ENCODE assay signal across 8 cellular contexts in genomic region chr1:218345673-218346390, GRCh38. TPM values are rescaled to one million over a fixed set of nuclear protein-coding genes. Genes with fewer than 3 reads are reported as not detected.
DNase-seq lines count a peak whose midpoint lies in the region; ATAC-seq and TF ChIP-seq lines count a peak whose summit lies in the region.

No MANE protein-coding gene starts in this region.

- peak; percentile 63 for TF ChIP-seq RAD21 in neural cell (conservative IDR thresholded peaks at IDR 0.05)

- peaks cover 0 to 48% (median 37%) of the 10 kb centered on the region in 11 experiments; a peak in 17 of 22 replicates for H4K20me1 ChIP-seq in BLaER1 treated with 17β-estradiol and CSF1 and Interleukin-3, amounts not matched to agents 10 nM and 100 nM
- H4K20me1 ChIP-seq in neural cell (ENCODE audit: insufficient read depth), result no peaks in the 10 kb centered on the region

- no peaks in the 10 kb centered on the region for H3K79me2 ChIP-seq in neural cell (replicated peaks; ENCODE audit: insufficient read depth, low read length)

- DNase-seq in NCI-H2196 treated with DMSO at 0.1 percent for 48 hours (lab: John Stamatoyannopoulos, UW; ENCODE audit: unreplicated experiment) (peak; percentile 31), activated T-cell treated with anti-CD3 and anti-CD28 coated beads for 48 hours (ENCODE audit: low read depth) (peak; percentile 16), fibroblast of villous mesenchyme (ENCODE audit: low read depth) (peak; percentile 76), NCI-H1048 (lab: John Stamatoyannopoulos, UW) (no peak)

- ATAC-seq in GM18868 (IDR thresholded peaks at IDR 0.05; ENCODE audit: unreplicated experiment), result peak; percentile 70
- peak; percentile 55 for ATAC-seq in HG03039 (IDR thresholded peaks at IDR 0.05; ENCODE audit: unreplicated experiment)

- H3K4me2 ChIP-seq in BLaER1 treated with 17β-estradiol and CSF1 and Interleukin-3, amounts not matched to agents 10 nM and 100 nM, result peak overlapping the region; percentile 83 to 99 (median 91)
- peak overlapping the region; percentile 74 for H3K4me2 ChIP-seq in neural cell (ENCODE audit: low read length)

- TF ChIP-seq CTCF in fibroblast of villous mesenchyme (IDR thresholded peaks at IDR 0.05; ENCODE audit: insufficient read depth, low read depth, low read length) (no peak), neural cell (IDR thresholded peaks at IDR 0.05; ENCODE audit: poor library complexity, severe bottlenecking) (no peak)

- H3K27me3 ChIP-seq in BLaER1 treated with 17β-estradiol and CSF1 and Interleukin-3, amounts not matched to agents 10 nM and 100 nM, result peaks cover 83 to 94% (median 89%) of the 10 kb centered on the region in 11 experiments
- peaks cover 27% of the 10 kb centered on the region for H3K27me3 ChIP-seq in neural cell (ENCODE audit: insufficient read depth, low read depth, low read length)

- peak overlapping the region; percentile 39 to 72 (median 53); a peak in 21 of 22 replicates for H3K9ac ChIP-seq in BLaER1 treated with 17β-estradiol and CSF1 and Interleukin-3, amounts not matched to agents 10 nM and 100 nM
- peak overlapping the region; percentile 66 for H3K9ac ChIP-seq in neural cell (ENCODE audit: low read length)

- peak; percentile 51 for TF ChIP-seq EP300 in neural cell (conservative IDR thresholded peaks at IDR 0.05; ENCODE audit: poor library complexity, severe bottlenecking)

- peak overlapping the region; percentile 53 for H2AFZ ChIP-seq in neural cell (ENCODE audit: low read depth, low read length)

- H3K27ac ChIP-seq in BLaER1 treated with 17β-estradiol and CSF1 and Interleukin-3, amounts not matched to agents 10 nM and 100 nM, result peak overlapping the region in 4 of 11 experiments; percentile 8 to 30 (median 30); a peak in 4 of 22 replicates
- peak overlapping the region; percentile 18 for H3K27ac ChIP-seq in neural cell (ENCODE audit: low read length)

- peaks cover 34 to 43% (median 40%) of the 10 kb centered on the region in 10 experiments for H3K4me1 ChIP-seq in BLaER1 treated with 17β-estradiol and CSF1 and Interleukin-3, amounts not matched to agents 10 nM and 100 nM

- no peaks in the 10 kb centered on the region for H3K9me3 ChIP-seq in BLaER1 treated with 17β-estradiol and CSF1 and Interleukin-3, amounts not matched to agents 10 nM and 100 nM (replicated peaks in 1 of 11)
- no peaks in the 10 kb centered on the region for H3K9me3 ChIP-seq in neural cell (ENCODE audit: low read length)

- no peaks in the 10 kb centered on the region for H3K36me3 ChIP-seq in BLaER1 treated with 17β-estradiol and CSF1 and Interleukin-3, amounts not matched to agents 10 nM and 100 nM
- H3K36me3 ChIP-seq in neural cell (ENCODE audit: insufficient read depth, low read length), result no peaks in the 10 kb centered on the region

- H3K4me3 ChIP-seq in BLaER1 treated with 17β-estradiol and CSF1 and Interleukin-3, amounts not matched to agents 10 nM and 100 nM, result peak overlapping the region; percentile 49 to 69 (median 58)
- H3K4me3 ChIP-seq in fibroblast of villous mesenchyme (ENCODE audit: low read depth, low read length) (peak overlapping the region; percentile 81), neural cell (ENCODE audit: low read length) (peak overlapping the region; percentile 79)

- no peaks in the 10 kb centered on the region for H3F3A ChIP-seq in neural cell (ENCODE audit: insufficient read depth, low read length, poor library complexity, severe bottlenecking)

- no peaks in the 10 kb centered on the region for H3K9me2 ChIP-seq in neural cell (ENCODE audit: insufficient read depth, low read length)

TF ChIP-seq in neural cell, 6 proteins besides CTCF, POLR2A, EP300 and RAD21:
- TF ChIP-seq TAF1 (IDR thresholded peaks at IDR 0.05; ENCODE audit: low read depth) (peak; percentile 37), REST (IDR thresholded peaks at IDR 0.05; ENCODE audit: borderline replicate concordance) (peak; percentile 15), MXI1 (conservative IDR thresholded peaks at IDR 0.05; ENCODE audit: poor library complexity, severe bottlenecking) (peak; percentile 92), SMC3 (conservative IDR thresholded peaks at IDR 0.05; ENCODE audit: poor library complexity) (peak; percentile 65), EZH2 (IDR thresholded peaks at IDR 0.05; ENCODE audit: borderline replicate concordance, insufficient read depth, low read length, poor library complexity, severe bottlenecking) (no peak), POLR2AphosphoS5 (IDR thresholded peaks at IDR 0.05) (peak; percentile 52)

RNA-seq across cellular contexts. Expression of gene TGFB2, which starts 0.7 kb away (rescaled TPM):
- 28.0 and 36.3 TPM in 2 replicates for total RNA-seq in fibroblast of villous mesenchyme
- polyA plus RNA-seq in neural cell, result 0.10 and 0.16 TPM in 2 replicates
- 0.24 and 2.1 TPM in 2 replicates for polyA minus RNA-seq in neural cell
